ENCODE assay signal across 8 cellular contexts in the genomic region with DNA sequence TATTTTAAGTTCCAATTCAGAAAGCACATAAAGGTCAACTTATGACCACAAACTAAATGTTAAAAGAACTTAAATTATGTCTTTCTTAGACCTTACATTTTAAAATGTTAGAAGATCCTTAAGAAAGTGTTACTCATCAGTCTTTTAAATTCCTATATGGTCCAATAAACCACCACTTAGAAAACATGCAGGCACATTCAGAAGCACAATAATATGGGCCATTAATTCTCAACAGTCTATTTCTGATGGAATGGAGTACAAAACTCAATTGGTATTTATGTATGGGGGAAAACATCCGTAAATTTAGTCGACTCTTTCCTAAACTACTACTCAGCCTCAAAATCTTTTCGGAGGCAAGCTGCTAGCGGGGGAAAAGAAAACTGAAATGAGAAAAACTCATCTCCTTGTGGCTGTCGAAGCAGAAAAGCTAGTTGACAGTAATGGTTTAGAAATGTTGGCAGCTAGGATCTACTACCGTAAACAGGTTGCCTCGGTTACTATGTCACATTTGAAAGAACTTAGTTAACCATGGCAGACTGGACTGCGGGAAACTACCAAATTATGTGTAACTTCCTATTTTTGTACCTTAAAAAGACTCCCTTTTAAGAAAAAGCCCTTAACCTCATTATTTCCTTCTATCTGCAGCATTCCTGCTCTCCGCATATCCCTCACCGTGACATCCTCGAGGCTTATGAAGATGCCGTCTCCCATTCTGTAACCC. TPM values are rescaled to one million over a fixed set of nuclear protein-coding genes. Genes with fewer than 3 reads are reported as not detected.
DNase-seq lines count a peak whose midpoint lies in the region; ATAC-seq and TF ChIP-seq lines count a peak whose summit lies in the region.

No MANE protein-coding gene starts in this region.

- peaks cover 27 to 33% of the 10 kb centered on the region in 2 donors for H3K4me1 ChIP-seq in thoracic aorta (ENCODE audit: control insufficient read depth in 1 of 2, low read depth in 2 of 2)

- peaks cover 15% of the 10 kb centered on the region for H3K27me3 Mint-ChIP-seq in brain

- no peaks in the 10 kb centered on the region for H3K27me3 ChIP-seq in thoracic aorta (replicated peaks; ENCODE audit: insufficient read depth)

- peak overlapping the region; percentile 95 for H3K4me3 ChIP-seq in thoracic aorta

- peaks cover 2% of the 10 kb centered on the region for H3K36me3 ChIP-seq in thoracic aorta

- H3K4me3 Mint-ChIP-seq in brain = peak overlapping the region; percentile 96 to 100 (median 100)

- peak overlapping the region; percentile 99 for H3K27ac ChIP-seq in thoracic aorta

- peak overlapping the region; percentile 97 to 99 (median 98) for H3K27ac Mint-ChIP-seq in brain

- no peaks in the 10 kb centered on the region for H3K9me3 ChIP-seq in thoracic aorta

- DNase-seq in DMS79 treated with DMSO at 0.1 percent for 48 hours (lab: John Stamatoyannopoulos, UW) = peak; percentile 72
- no peak for DNase-seq in DMS79 (lab: John Stamatoyannopoulos, UW)
- peak; percentile 45 for DNase-seq in NCI-H748 (lab: John Stamatoyannopoulos, UW; ENCODE audit: unreplicated experiment)
- peak; percentile 63 for DNase-seq in left kidney (ENCODE audit: low read depth, low spot score)
- no peak for DNase-seq in thoracic aorta (ENCODE audit: low spot score)
- no peak for DNase-seq in NCI-H1105 treated with DMSO at 0.1 percent for 48 hours (lab: John Stamatoyannopoulos, UW)

- H3K4me1 Mint-ChIP-seq in brain = peaks cover 59% of the 10 kb centered on the region

- peaks cover 5% of the 10 kb centered on the region for H3K36me3 Mint-ChIP-seq in brain

- no peak for TF ChIP-seq CTCF in brain (conservative IDR thresholded peaks at IDR 0.05)
- no peak for TF ChIP-seq CTCF in thoracic aorta (IDR thresholded peaks at IDR 0.05)

- H3K9me3 Mint-ChIP-seq in brain = no peaks in the 10 kb centered on the region

- ATAC-seq in thoracic aorta (ENCODE audit: insufficient number of reproducible peaks, low FRiP score, low read depth) (no peak), GM19463 (IDR thresholded peaks at IDR 0.05; ENCODE audit: unreplicated experiment) (no peak)

RNA-seq across cellular contexts. Expression of a gene that starts 1.0 kb away (rescaled TPM):
- 9.3 TPM for polyA plus RNA-seq in brain (ENCODE audit: insufficient read depth, low read depth, low replicate concordance)
- total RNA-seq in thoracic aorta = 10 to 100 TPM in 1 of 2 donors, 1 to 10 TPM in 1; 5.4 to 18.7 TPM

RNA-seq across cellular contexts. Expression of a gene that starts 1.2 kb away (rescaled TPM):
- 1.4 TPM for polyA plus RNA-seq in brain (ENCODE audit: insufficient read depth, low read depth, low replicate concordance)
- 1 to 10 TPM; 5.1 to 9.2 TPM for total RNA-seq in thoracic aorta

Comparison
In these comparisons a context has a peak if more than half of its experiments do, and no peak if none do; other contexts are left out.
1. DNase-seq: peak in DMS79 treated with DMSO at 0.1 percent for 48 hours (single experiment), NCI-H748 (single experiment) and left kidney (single experiment); none in DMS79 (single experiment), thoracic aorta (single experiment) and NCI-H1105 treated with DMSO at 0.1 percent for 48 hours (single experiment).